Comparison of ENCODE assay signal across 8 cellular contexts in the genomic region with DNA sequence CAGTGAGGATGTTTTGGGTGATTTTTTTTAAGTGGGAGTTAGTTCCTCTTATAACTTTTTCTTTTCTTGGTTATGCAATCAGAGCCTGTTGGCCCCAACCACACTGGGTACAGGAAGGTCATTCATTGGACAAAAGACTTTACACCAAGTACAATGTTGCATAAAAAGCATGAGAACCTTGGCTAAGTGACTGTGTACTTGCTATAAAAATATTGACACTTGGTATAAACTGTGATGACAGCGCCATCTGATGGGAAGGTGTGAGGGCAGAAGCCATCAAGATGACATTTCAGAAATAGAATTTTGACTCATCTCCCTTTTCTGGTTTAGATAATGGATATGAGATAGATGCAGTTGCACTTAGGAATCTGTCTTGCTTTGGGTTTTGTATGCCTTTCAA.
DNase-seq lines count a peak whose midpoint lies in the region; ATAC-seq, FAIRE-seq and TF ChIP-seq lines count a peak whose summit lies in the region.

No MANE protein-coding gene starts in this region.

- TF ChIP-seq CTCF in AG04450 (IDR thresholded peaks at IDR 0.05; ENCODE audit: low read depth, low read length) (peak; percentile 50), GM13976 (IDR thresholded peaks at IDR 0.05; ENCODE audit: borderline replicate concordance, control extremely low read depth, extremely low read depth, insufficient read depth, missing control alignments) (peak; percentile 54), heart right ventricle (IDR thresholded peaks at IDR 0.05) (peak in 6 of 9 donors; percentile 49 to 67 (median 61))

- H3K27me3 Mint-ChIP-seq in activated T-helper 17 cell treated with anti-CD3 and anti-CD28 coated beads, Interleukin-2, amount 50 U/mL, for 72 hours = no peaks in the 10 kb centered on the region

- no peak overlapping the region for H3K4me3 Mint-ChIP-seq in activated T-helper 17 cell treated with anti-CD3 and anti-CD28 coated beads, Interleukin-2, amount 50 U/mL, for 72 hours

- H3K4me1 ChIP-seq in heart right ventricle = peaks cover 0 to 31% (median 6%) of the 10 kb centered on the region in 9 donors
- H3K4me1 ChIP-seq in small intestine (ENCODE audit: control insufficient read depth in 2 of 2, insufficient read depth in 1 of 2, low read depth in 1 of 2, low read length in 1 of 2) = no peaks in the 10 kb centered on the region

- no peak for FAIRE-seq in small intestine (lab: Jason Lieb, UNC)

- POLR2A ChIA-PET in AG04450 (lab: Yijun Ruan, JAX) = no interaction called here

- H3K27ac ChIP-seq in AG04450 (ENCODE audit: low read depth, low read length) (no peak overlapping the region), heart right ventricle (peak overlapping the region in 1 of 10 donors; percentile 44), small intestine (ENCODE audit: low read depth in 1 of 2, low read length in 1 of 2) (no peak overlapping the region)

- intact Hi-C loops in heart right ventricle (cut with DNase I) = loop anchor here in 9 of 10 donors (5.0 to 10.0 kb wide), 3 partner anchors 168 to 408 kb away; no protein-coding TSS in a partner anchor

- H3K27ac Mint-ChIP-seq in activated T-helper 17 cell treated with anti-CD3 and anti-CD28 coated beads, Interleukin-2, amount 50 U/mL, for 72 hours = no peak overlapping the region

- peaks cover 5% of the 10 kb centered on the region for H3K4me1 Mint-ChIP-seq in activated T-helper 17 cell treated with anti-CD3 and anti-CD28 coated beads, Interleukin-2, amount 50 U/mL, for 72 hours

- CTCF ChIA-PET in AG04450 (lab: Charles Lee) = interaction anchor here (1.0 kb wide), 1 partner anchor 405 kb away, joined by 4 read pairs; no protein-coding TSS in a partner anchor

- no peaks in the 10 kb centered on the region for H3K9me3 ChIP-seq in AG04450 (ENCODE audit: control insufficient read depth, insufficient read depth, low read length)
- H3K9me3 ChIP-seq in heart right ventricle = no peaks in the 10 kb centered on the region
- H3K9me3 ChIP-seq in small intestine (ENCODE audit: control insufficient read depth, low read depth) = no peaks in the 10 kb centered on the region

- H3K36me3 ChIP-seq in heart right ventricle = no peaks in the 10 kb centered on the region
- no peaks in the 10 kb centered on the region for H3K36me3 ChIP-seq in small intestine (ENCODE audit: control insufficient read depth in 2 of 2, insufficient read depth in 2 of 2, low read length in 2 of 2)

- DNase-seq in AG04450 (ENCODE audit: low read depth, low spot score) (no peak), GM13976 (ENCODE audit: low spot score) (peak; percentile 63), NCI-H748 (lab: John Stamatoyannopoulos, UW; ENCODE audit: unreplicated experiment) (peak; percentile 68), heart right ventricle (peak in 1 of 2 donors; percentile 45), small intestine (peak; percentile 62)

- no peaks in the 10 kb centered on the region for H3K27me3 ChIP-seq in AG04450 (ENCODE audit: control insufficient read depth, insufficient read depth, low read length)
- H3K27me3 ChIP-seq in heart right ventricle = no peaks in the 10 kb centered on the region
- no peaks in the 10 kb centered on the region for H3K27me3 ChIP-seq in small intestine (ENCODE audit: control insufficient read depth in 2 of 2, insufficient read depth in 2 of 2, low read length in 2 of 2)

- H3K9me3 Mint-ChIP-seq in activated T-helper 17 cell treated with anti-CD3 and anti-CD28 coated beads, Interleukin-2, amount 50 U/mL, for 72 hours = no peaks in the 10 kb centered on the region

- peak; percentile 42 for ATAC-seq in HG03139 (IDR thresholded peaks at IDR 0.05; ENCODE audit: unreplicated experiment)
- ATAC-seq in activated T-helper 17 cell treated with anti-CD3 and anti-CD28 coated beads, Interleukin-2, amount 50 U/mL, for 72 hours (replicated peaks) = peak; percentile 67
- peak; percentile 57 to 93 (median 82) for ATAC-seq in heart right ventricle
- ATAC-seq in HG03097 (IDR thresholded peaks at IDR 0.05; ENCODE audit: low FRiP score, unreplicated experiment) = no peak

- peaks cover 10% of the 10 kb centered on the region for H3K36me3 Mint-ChIP-seq in activated T-helper 17 cell treated with anti-CD3 and anti-CD28 coated beads, Interleukin-2, amount 50 U/mL, for 72 hours (ENCODE audit: low read depth)

- 44 to 46% methylated on average over 1 of the region's 1 CpG for WGBS in heart right ventricle, 2 donors
- whole genome bisulfite sequencing in small intestine, 3 donors = 9 to 40% (median 23%) methylated on average over 1 of the region's 1 CpG

- in situ Hi-C loops in GM13976 (cut with MboI; ENCODE audit: low sequenced_read_pairs, unreplicated experiment) = loop anchor here (10.0 to 25.0 kb wide), 2 partner anchors 170 to 408 kb away; no protein-coding TSS in a partner anchor

- H3K4me3 ChIP-seq in AG04450 (ENCODE audit: low read depth, low read length) (no peak overlapping the region), heart right ventricle (no peak overlapping the region), small intestine (ENCODE audit: low read depth in 1 of 2, low read length in 2 of 2) (no peak overlapping the region)
